ENCODE assay signal across 13 cellular contexts in genomic region chr7:106775552-106775936, GRCh38.
DNase-seq lines count a peak whose midpoint lies in the region; ATAC-seq, FAIRE-seq and TF ChIP-seq lines count a peak whose summit lies in the region.
"Had no signal": no experiment of that assay in that cellular context is flagged by ENCODE, and none has a peak within 500 bp of the region (broad histone marks: within the 10 kb centered on the region; RNA-seq: fewer than 3 reads in every experiment).

No MANE protein-coding gene starts in this region.

- peaks cover 2% of the 10 kb centered on the region for H3K4me1 ChIP-seq in mesendoderm (ENCODE audit: control insufficient read depth, low read depth, low read length)

- no peak overlapping the region for H3K4me3 ChIP-seq in MG63
- no peak overlapping the region for H3K4me3 ChIP-seq in bronchial epithelial cell (ENCODE audit: low read depth, low read length)
- no peak overlapping the region for H3K4me3 ChIP-seq in mesendoderm (ENCODE audit: low read length)

- no peaks in the 10 kb centered on the region for H3K79me1 ChIP-seq in mesendoderm (ENCODE audit: low read length)

- no peak overlapping the region for H2BK120ac ChIP-seq in mesendoderm (ENCODE audit: low read depth, low read length)

- no peak overlapping the region for H3K9ac ChIP-seq in mesendoderm (ENCODE audit: low read length)

- no CpG with 5 or more reads among the region's 4 CpGs for WGBS in mesendoderm (ENCODE audit: extremely low coverage, insufficient coverage, low lambda C conversion rate)

- H3K36me3 Mint-ChIP-seq in mesothelial cell of epicardium: no peaks in the 10 kb centered on the region

- H3K4me2 ChIP-seq in mesendoderm (ENCODE audit: low read length): no peak overlapping the region

- H3K27me3 Mint-ChIP-seq in mesothelial cell of epicardium (ENCODE audit: low read depth): no peaks in the 10 kb centered on the region

- no peak overlapping the region for H4K5ac ChIP-seq in mesendoderm (ENCODE audit: low read length)

- H3K27me3 ChIP-seq in MG63 (no peaks in the 10 kb centered on the region), bronchial epithelial cell (ENCODE audit: control insufficient read depth, insufficient read depth, low read length) (no peaks in the 10 kb centered on the region), mesendoderm (ENCODE audit: insufficient read depth, low read length, poor library complexity) (no peaks in the 10 kb centered on the region)
- H3K27me3 ChIP-seq: neutrophil had no signal

- H3K36me3 ChIP-seq in MG63: no peaks in the 10 kb centered on the region
- H3K36me3 ChIP-seq in bronchial epithelial cell (ENCODE audit: control insufficient read depth, insufficient read depth, low read length): no peaks in the 10 kb centered on the region
- H3K36me3 ChIP-seq in mesendoderm (ENCODE audit: control insufficient read depth, insufficient read depth, low read length): no peaks in the 10 kb centered on the region
- H3K36me3 ChIP-seq: neutrophil had no signal

- no peak for ATAC-seq in GM21515 (IDR thresholded peaks at IDR 0.05; ENCODE audit: unreplicated experiment)
- ATAC-seq: T-helper 17 cell had no signal

- H3K18ac ChIP-seq in mesendoderm (ENCODE audit: low read length): no peak overlapping the region

- no peaks in the 10 kb centered on the region for H3K9me3 ChIP-seq in MG63
- H3K9me3 ChIP-seq: neutrophil had no signal

- no peak overlapping the region for H3K4ac ChIP-seq in mesendoderm (ENCODE audit: low read depth, low read length)

- no peak overlapping the region for H3K23ac ChIP-seq in mesendoderm (ENCODE audit: low read length)

- H3K27ac Mint-ChIP-seq in mesothelial cell of epicardium: no peak overlapping the region
- H3K27ac Mint-ChIP-seq: T-helper 17 cell had no signal

- H3K4me1 Mint-ChIP-seq in mesothelial cell of epicardium: no peaks in the 10 kb centered on the region
- H3K4me1 Mint-ChIP-seq: T-helper 17 cell had no signal

- H3K27ac ChIP-seq in mesendoderm (ENCODE audit: low read depth, low read length): no peak overlapping the region
- H3K27ac ChIP-seq: neutrophil had no signal

- no peak overlapping the region for H2BK5ac ChIP-seq in mesendoderm (ENCODE audit: low read length)

- no peak overlapping the region for H2AK5ac ChIP-seq in mesendoderm (ENCODE audit: low read length)

- H3K9me3 Mint-ChIP-seq in mesothelial cell of epicardium: peaks cover 9% of the 10 kb centered on the region

- no peaks in the 10 kb centered on the region for H3K79me2 ChIP-seq in mesendoderm (ENCODE audit: control insufficient read depth, insufficient read depth, low read length)

- DNase-seq in COLO829 (ENCODE audit: low spot score) (peak; percentile 75), MG63 (peak; percentile 48), bronchial epithelial cell (ENCODE audit: low read depth) (peak; percentile 87), mesendoderm (peak; percentile 7), mesothelial cell of epicardium (ENCODE audit: low spot score in 2 of 2, unreplicated experiment in 2 of 2) (no peak), epidermal melanocyte (ENCODE audit: insufficient read length, low spot score) (no peak), SKM-1 treated with dmso at 0.1 percent for 144 hours (lab: John Stamatoyannopoulos, UW; ENCODE audit: unreplicated experiment) (no peak)
- DNase-seq: DMS79 treated with DMSO at 0.1 percent for 48 hours, hippocampal formation, NCI-H187, T-helper 17 cell had no signal

- H3K4me3 Mint-ChIP-seq in mesothelial cell of epicardium: no peak overlapping the region
- H3K4me3 Mint-ChIP-seq: T-helper 17 cell had no signal

- no peak for TF ChIP-seq CTCF in bronchial epithelial cell (IDR thresholded peaks at IDR 0.05; ENCODE audit: insufficient read depth, low read length, severe bottlenecking)
- no peak for TF ChIP-seq CTCF in mesothelial cell of epicardium (IDR thresholded peaks at IDR 0.05; ENCODE audit: unreplicated experiment)

- no peak overlapping the region for H2BK15ac ChIP-seq in mesendoderm (replicated peaks; ENCODE audit: low read depth)

- H4K8ac ChIP-seq in mesendoderm (ENCODE audit: low read depth, low read length): no peak overlapping the region

- FAIRE-seq in bronchial epithelial cell (lab: Jason Lieb, UNC): no peak

- no peak overlapping the region for H3K56ac ChIP-seq in mesendoderm (ENCODE audit: low read length)

Comparison
In these comparisons a context has a peak if more than half of its experiments do, and no peak if none do; other contexts are left out.
1. DNase-seq: peak in COLO829 (single experiment), MG63 (single experiment), bronchial epithelial cell (single experiment) and mesendoderm (single experiment); none in mesothelial cell of epicardium (0 of 2), epidermal melanocyte (single experiment) and SKM-1 treated with dmso at 0.1 percent for 144 hours (single experiment).